Comparison of ENCODE assay signal across 28 cellular contexts in genomic region chr16:86345521-86345920, GRCh38.
DNase-seq lines count a peak whose midpoint lies in the region; ATAC-seq and TF ChIP-seq lines count a peak whose summit lies in the region.
"Had no signal": no experiment of that assay in that cellular context is flagged by ENCODE, and none has a peak within 500 bp of the region (broad histone marks: within the 10 kb centered on the region; RNA-seq: fewer than 3 reads in every experiment).

No MANE protein-coding gene starts in this region.

- no peaks in the 10 kb centered on the region for H3K36me3 ChIP-seq in Peyer's patch
- H3K36me3 ChIP-seq: SJCRH30 had no signal

- TF ChIP-seq POLR2A in Peyer's patch (IDR thresholded peaks at IDR 0.05), result no peak

- no peaks in the 10 kb centered on the region for H3K36me3 Mint-ChIP-seq in mesothelial cell of epicardium
- H3K36me3 Mint-ChIP-seq: CD4-positive, alpha-beta memory T cell had no signal

- DNase-seq in RPMI7951 (ENCODE audit: low read depth) (peak; percentile 68), islet precursor cell (peak; percentile 65), mesothelial cell of epicardium (ENCODE audit: low spot score in 2 of 2, unreplicated experiment in 2 of 2) (no peak), Peyer's patch (no peak), kidney tubule cell (ENCODE audit: low spot score) (no peak)
- DNase-seq: AML-193; C1 segment of cervical spinal cord; CD4-positive, alpha-beta memory T cell; COR-L47; DMS53; GDM1; GM23248; HCEC 1CT; MV-4-11; NCI-H1105; NCI-H1436 treated with DMSO at 0.1 percent for 48 hours; NCI-H187 treated with DMSO at 0.1 percent for 48 hours; NCI-H2171 treated with DMSO at 0.1 percent for 48 hours; NCI-H345; NCI-H510A treated with DMSO at 0.1 percent for 48 hours had no signal

- peaks cover 59% of the 10 kb centered on the region for H3K27me3 Mint-ChIP-seq in mesothelial cell of epicardium (ENCODE audit: low read depth)

- H3K4me3 Mint-ChIP-seq in mesothelial cell of epicardium, result no peak overlapping the region
- H3K4me3 Mint-ChIP-seq: CD4-positive, alpha-beta memory T cell had no signal

- H3K27ac Mint-ChIP-seq in mesothelial cell of epicardium, result peak overlapping the region; percentile 16
- H3K27ac Mint-ChIP-seq: CD4-positive, alpha-beta memory T cell had no signal

- ATAC-seq in GM19351 (IDR thresholded peaks at IDR 0.05; ENCODE audit: unreplicated experiment), result no peak
- no peak for ATAC-seq in GM18519 (IDR thresholded peaks at IDR 0.05; ENCODE audit: low FRiP score, unreplicated experiment)
- ATAC-seq: A549, K562, Right ventricle myocardium inferior, SK-N-SH treated with all-trans-retinoic acid at 6 μM for 48 hours had no signal

- peaks cover 30% of the 10 kb centered on the region for H3K4me1 Mint-ChIP-seq in mesothelial cell of epicardium
- H3K4me1 Mint-ChIP-seq: CD4-positive, alpha-beta memory T cell had no signal

- H3K9me3 Mint-ChIP-seq in mesothelial cell of epicardium, result no peaks in the 10 kb centered on the region

- H3K4me1 ChIP-seq in Peyer's patch, result peaks cover 0 to 10% (median 0%) of the 10 kb centered on the region in 4 donors
- H3K4me1 ChIP-seq: A549 had no signal

- no peaks in the 10 kb centered on the region for H3K9me3 ChIP-seq in Peyer's patch
- H3K9me3 ChIP-seq: A549, SJCRH30 had no signal

- no peak overlapping the region for H3K4me3 ChIP-seq in Peyer's patch
- H3K4me3 ChIP-seq: A549, GM23248, K562, SJCRH30 had no signal

- H3K27ac ChIP-seq in Peyer's patch, result no peak overlapping the region
- H3K27ac ChIP-seq: A549, GM23248, HL-60, SJCRH30 had no signal

- no peaks in the 10 kb centered on the region for H3K27me3 ChIP-seq in Peyer's patch
- H3K27me3 ChIP-seq: SJCRH30 had no signal

- no peak for TF ChIP-seq CTCF in mesothelial cell of epicardium (IDR thresholded peaks at IDR 0.05; ENCODE audit: unreplicated experiment)
- TF ChIP-seq CTCF in Peyer's patch (IDR thresholded peaks at IDR 0.05), result no peak

Comparison
In these comparisons a context has a peak if more than half of its experiments do, and no peak if none do; other contexts are left out.
1. DNase-seq: peak in RPMI7951 (single experiment) and islet precursor cell (single experiment); none in mesothelial cell of epicardium (0 of 2), Peyer's patch (0 of 3) and kidney tubule cell (single experiment).